16 cellular contexts compared by ENCODE assay signal in genomic region chr6:90157441-90157840, GRCh38.
DNase-seq lines count a peak whose midpoint lies in the region; ATAC-seq and TF ChIP-seq lines count a peak whose summit lies in the region.
"Had no signal": no experiment of that assay in that cellular context is flagged by ENCODE, and none has a peak within 500 bp of the region (broad histone marks: within the 10 kb centered on the region; RNA-seq: fewer than 3 reads in every experiment).

No MANE protein-coding gene starts in this region.

- no peak for TF ChIP-seq CTCF in activated CD8-positive, alpha-beta T cell treated with anti-CD3 and anti-CD28 coated beads for 36 hours (IDR thresholded peaks at IDR 0.05)
- no peak for TF ChIP-seq CTCF in neural progenitor cell (IDR thresholded peaks at IDR 0.05)

- no peak overlapping the region for H3K4me3 Mint-ChIP-seq in activated CD4-positive, alpha-beta T cell treated with anti-CD3 and anti-CD28 coated beads for 36 hours
- H3K4me3 Mint-ChIP-seq in CD4-positive, alpha-beta memory T cell, result peak overlapping the region in 3 of 8 donors; percentile 71 to 73 (median 72)
- H3K4me3 Mint-ChIP-seq in activated CD8-positive, alpha-beta T cell treated with anti-CD3 and anti-CD28 coated beads for 36 hours, result no peak overlapping the region
- H3K4me3 Mint-ChIP-seq in naive B cell (peak overlapping the region in 2 of 8 donors; percentile 3 to 59), neural progenitor cell (no peak overlapping the region)

- H3K27me3 Mint-ChIP-seq in activated CD4-positive, alpha-beta T cell treated with anti-CD3 and anti-CD28 coated beads for 36 hours, result no peaks in the 10 kb centered on the region
- H3K27me3 Mint-ChIP-seq in CD4-positive, alpha-beta memory T cell, result no peaks in the 10 kb centered on the region
- no peaks in the 10 kb centered on the region for H3K27me3 Mint-ChIP-seq in activated CD8-positive, alpha-beta T cell treated with anti-CD3 and anti-CD28 coated beads for 36 hours
- H3K27me3 Mint-ChIP-seq in naive B cell (no peaks in the 10 kb centered on the region), neural progenitor cell (ENCODE audit: insufficient read depth, low read depth) (no peaks in the 10 kb centered on the region)

- no peak overlapping the region for H2AFZ ChIP-seq in neural progenitor cell (replicated peaks)

- peaks cover 18% of the 10 kb centered on the region for H3K36me3 Mint-ChIP-seq in activated CD4-positive, alpha-beta T cell treated with anti-CD3 and anti-CD28 coated beads for 36 hours (ENCODE audit: low read depth)
- H3K36me3 Mint-ChIP-seq in CD4-positive, alpha-beta memory T cell, result no peaks in the 10 kb centered on the region
- H3K36me3 Mint-ChIP-seq in activated CD8-positive, alpha-beta T cell treated with anti-CD3 and anti-CD28 coated beads for 36 hours (ENCODE audit: low read depth), result peaks cover 20% of the 10 kb centered on the region
- peaks cover 0 to 18% of the 10 kb centered on the region in 2 donors for H3K36me3 Mint-ChIP-seq in naive B cell
- no peaks in the 10 kb centered on the region for H3K36me3 Mint-ChIP-seq in neural progenitor cell

- ATAC-seq in activated CD4-positive, alpha-beta T cell treated with anti-CD3 and anti-CD28 coated beads for 36 hours, result no peak
- ATAC-seq in activated CD8-positive, alpha-beta T cell treated with anti-CD3 and anti-CD28 coated beads for 36 hours, result no peak
- ATAC-seq in naive B cell (ENCODE audit: low read depth in 2 of 2) (no peak), HG02981 (IDR thresholded peaks at IDR 0.05; ENCODE audit: unreplicated experiment) (no peak)
- ATAC-seq: GM12878, psoas muscle had no signal

- POLR2A ChIA-PET in activated CD4-positive, alpha-beta T cell treated with anti-CD3 and anti-CD28 coated beads for 36 hours (lab: Charles Lee), result interaction anchor here (0.8 kb wide), 1 partner anchor 75 kb away, joined by 4 read pairs; no protein-coding TSS in a partner anchor
- POLR2A ChIA-PET in CD4-positive, alpha-beta memory T cell (lab: Charles Lee; ENCODE audit: partially characterized antibody), result interaction anchor here (0.9 to 1.6 kb wide), 3 partner anchors 12 to 138 kb away, joined by 3 to 6 read pairs (median 6); no protein-coding TSS in a partner anchor
- POLR2A ChIA-PET in activated CD8-positive, alpha-beta T cell treated with anti-CD3 and anti-CD28 coated beads for 36 hours (lab: Charles Lee), result interaction anchor here (0.6 to 2.4 kb wide), 11 partner anchors 8 to 1105 kb away, joined by 3 to 8 read pairs (median 3); no protein-coding TSS in a partner anchor

- H3K27me3 ChIP-seq in CD4-positive, alpha-beta memory T cell (ENCODE audit: insufficient read depth, low read length), result no peaks in the 10 kb centered on the region
- H3K27me3 ChIP-seq in neural progenitor cell, result no peaks in the 10 kb centered on the region
- H3K27me3 ChIP-seq: SJSA1 had no signal

- H3K36me3 ChIP-seq in CD4-positive, alpha-beta memory T cell (ENCODE audit: insufficient read depth, low read length), result no peaks in the 10 kb centered on the region
- no peaks in the 10 kb centered on the region for H3K36me3 ChIP-seq in neural progenitor cell
- H3K36me3 ChIP-seq: HAP-1, SJSA1 had no signal

- H3K4me1 ChIP-seq in CD4-positive, alpha-beta memory T cell (ENCODE audit: insufficient read depth, low read length), result peaks cover 43% of the 10 kb centered on the region
- H3K4me1 ChIP-seq in neural progenitor cell, result peaks cover 29% of the 10 kb centered on the region
- H3K4me1 ChIP-seq: HAP-1, SJSA1 had no signal

- H3K4me3 ChIP-seq in CD4-positive, alpha-beta memory T cell (ENCODE audit: low read length in 2 of 2), result no peak overlapping the region
- H3K4me3 ChIP-seq in neural progenitor cell, result no peak overlapping the region
- H3K4me3 ChIP-seq: GM12878, HAP-1, psoas muscle, SJSA1 had no signal

- no peaks in the 10 kb centered on the region for H3K9me3 ChIP-seq in CD4-positive, alpha-beta memory T cell (ENCODE audit: control insufficient read depth in 1 of 2, low read length in 2 of 2)
- no peaks in the 10 kb centered on the region for H3K9me3 ChIP-seq in neural progenitor cell (ENCODE audit: low read depth)
- H3K9me3 ChIP-seq: Caco-2, HAP-1, psoas muscle, SJSA1 had no signal

- no peak overlapping the region for H3K4me2 ChIP-seq in neural progenitor cell

- H3K9me3 Mint-ChIP-seq in activated CD4-positive, alpha-beta T cell treated with anti-CD3 and anti-CD28 coated beads for 36 hours (ENCODE audit: low read depth), result no peaks in the 10 kb centered on the region
- no peaks in the 10 kb centered on the region for H3K9me3 Mint-ChIP-seq in CD4-positive, alpha-beta memory T cell
- H3K9me3 Mint-ChIP-seq in activated CD8-positive, alpha-beta T cell treated with anti-CD3 and anti-CD28 coated beads for 36 hours, result no peaks in the 10 kb centered on the region
- H3K9me3 Mint-ChIP-seq in naive B cell (no peaks in the 10 kb centered on the region), neural progenitor cell (no peaks in the 10 kb centered on the region)

- CTCF ChIA-PET in activated CD4-positive, alpha-beta T cell treated with anti-CD3 and anti-CD28 coated beads for 36 hours (lab: Charles Lee), result interaction anchor here (0.6 to 2.7 kb wide), 10 partner anchors 11 to 216 kb away, joined by 3 to 9 read pairs (median 4); no protein-coding TSS in a partner anchor
- CTCF ChIA-PET in CD4-positive, alpha-beta memory T cell (lab: Charles Lee; ENCODE audit: partially characterized antibody), result interaction anchor here (0.9 to 2.3 kb wide), 9 partner anchors 18 to 236 kb away, joined by 3 to 11 read pairs (median 4); no protein-coding TSS in a partner anchor
- CTCF ChIA-PET in activated CD8-positive, alpha-beta T cell treated with anti-CD3 and anti-CD28 coated beads for 36 hours (lab: Charles Lee), result interaction anchor here (0.8 to 1.8 kb wide), 6 partner anchors 12 to 217 kb away, joined by 3 to 5 read pairs (median 4); no protein-coding TSS in a partner anchor

- no peak overlapping the region for H3K27ac ChIP-seq in CD4-positive, alpha-beta memory T cell (ENCODE audit: low read depth, low read length)
- no peak overlapping the region for H3K27ac ChIP-seq in neural progenitor cell
- H3K27ac ChIP-seq: psoas muscle, SJSA1 had no signal

- H3K9ac ChIP-seq in neural progenitor cell, result no peak overlapping the region

- DNase-seq in activated CD4-positive, alpha-beta T cell treated with anti-CD3 and anti-CD28 coated beads for 36 hours, result no peak
- no peak for DNase-seq in activated CD4-positive, alpha-beta T cell treated with anti-CD3 and anti-CD28 coated beads for 4 hours
- DNase-seq in CD4-positive, alpha-beta memory T cell, result no peak
- no peak for DNase-seq in activated CD8-positive, alpha-beta T cell treated with anti-CD3 and anti-CD28 coated beads for 36 hours
- DNase-seq in naive B cell, result no peak
- DNase-seq in NCI-H526 (lab: John Stamatoyannopoulos, UW), result no peak
- DNase-seq in neural progenitor cell (ENCODE audit: low spot score), result no peak
- DNase-seq: Caco-2, DND-41, Karpas-422, NCI-H510A treated with DMSO at 0.1 percent for 48 hours, psoas muscle had no signal

- H3K27ac Mint-ChIP-seq in activated CD4-positive, alpha-beta T cell treated with anti-CD3 and anti-CD28 coated beads for 36 hours, result peak overlapping the region; percentile 86
- peak overlapping the region in 5 of 7 donors; percentile 40 to 92 (median 87) for H3K27ac Mint-ChIP-seq in CD4-positive, alpha-beta memory T cell
- H3K27ac Mint-ChIP-seq in activated CD8-positive, alpha-beta T cell treated with anti-CD3 and anti-CD28 coated beads for 36 hours, result peak overlapping the region; percentile 89
- H3K27ac Mint-ChIP-seq in naive B cell, result peak overlapping the region; percentile 34 to 92 (median 76)
- no peak overlapping the region for H3K27ac Mint-ChIP-seq in neural progenitor cell

- no peaks in the 10 kb centered on the region for H4K20me1 ChIP-seq in neural progenitor cell (ENCODE audit: low read depth)

- H3F3A ChIP-seq in neural progenitor cell (ENCODE audit: low read depth), result no peaks in the 10 kb centered on the region

- intact Hi-C loops in activated CD4-positive, alpha-beta T cell treated with anti-CD3 and anti-CD28 coated beads for 36 hours (cut with DNase I, micrococcal nuclease), result no loop called here
- intact Hi-C loops in CD4-positive, alpha-beta memory T cell (cut with micrococcal nuclease), result loop anchor here (2.0 kb wide), 1 partner anchor 15 kb away; no protein-coding TSS in a partner anchor
- intact Hi-C loops in activated CD8-positive, alpha-beta T cell treated with anti-CD3 and anti-CD28 coated beads for 36 hours (cut with micrococcal nuclease), result loop anchor here (2.0 kb wide), 1 partner anchor 15 kb away; no protein-coding TSS in a partner anchor

- no peaks in the 10 kb centered on the region for H3K79me2 ChIP-seq in neural progenitor cell (ENCODE audit: low read depth)

- peaks cover 87% of the 10 kb centered on the region for H3K4me1 Mint-ChIP-seq in activated CD4-positive, alpha-beta T cell treated with anti-CD3 and anti-CD28 coated beads for 36 hours
- peaks cover 22 to 64% (median 49%) of the 10 kb centered on the region in 4 donors for H3K4me1 Mint-ChIP-seq in CD4-positive, alpha-beta memory T cell
- H3K4me1 Mint-ChIP-seq in activated CD8-positive, alpha-beta T cell treated with anti-CD3 and anti-CD28 coated beads for 36 hours (ENCODE audit: low read depth), result peaks cover 83% of the 10 kb centered on the region
- peaks cover 63 to 92% (median 74%) of the 10 kb centered on the region in 3 donors for H3K4me1 Mint-ChIP-seq in naive B cell
- peaks cover 39% of the 10 kb centered on the region for H3K4me1 Mint-ChIP-seq in neural progenitor cell

Comparison
In these comparisons a context has a peak if more than half of its experiments do, and no peak if none do; other contexts are left out.
1. intact Hi-C loops: an anchor here in CD4-positive, alpha-beta memory T cell (2.0 kb wide) and activated CD8-positive, alpha-beta T cell treated with anti-CD3 and anti-CD28 coated beads for 36 hours (2.0 kb wide); none called in activated CD4-positive, alpha-beta T cell treated with anti-CD3 and anti-CD28 coated beads for 36 hours.